ENCODE assay signal across 16 cellular contexts in the genomic region with DNA sequence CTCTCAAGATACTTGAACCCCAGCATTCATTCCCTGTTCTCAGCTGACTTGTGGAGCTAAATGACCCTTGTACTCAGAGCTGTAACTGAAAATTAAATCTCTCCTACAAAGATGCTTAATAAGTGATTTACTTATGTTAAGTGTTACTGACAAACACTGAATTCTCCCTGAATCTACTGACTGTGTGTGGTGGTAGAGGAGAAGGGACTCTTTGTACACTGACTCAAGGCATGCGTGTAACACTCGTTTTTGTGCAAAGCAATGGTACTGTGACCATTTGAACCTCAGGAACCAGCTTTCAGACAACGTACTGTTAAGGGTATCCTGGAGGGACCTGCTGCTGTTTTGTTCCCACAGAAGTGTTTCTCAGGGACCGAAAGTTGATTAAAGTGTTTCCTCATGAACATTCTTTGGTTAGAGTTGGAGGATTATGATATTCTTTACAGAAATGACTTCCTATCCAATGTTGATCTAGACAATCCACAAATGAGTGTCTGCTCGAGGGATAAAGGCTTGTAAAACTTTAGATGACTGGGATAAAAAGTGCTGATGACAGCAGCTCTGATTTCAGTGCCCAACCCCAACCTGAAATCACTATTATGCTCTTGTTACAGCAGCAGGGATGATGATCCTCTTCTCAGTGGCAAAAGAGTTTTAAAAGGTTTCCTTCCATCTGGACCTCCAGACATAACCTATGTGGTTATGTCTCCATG. TPM values are rescaled to one million over a fixed set of nuclear protein-coding genes. Genes with fewer than 3 reads are reported as not detected.
DNase-seq lines count a peak whose midpoint lies in the region; ATAC-seq lines count a peak whose summit lies in the region.
"Had no signal": no experiment of that assay in that cellular context is flagged by ENCODE, and none has a peak within 500 bp of the region (broad histone marks: within the 10 kb centered on the region; RNA-seq: fewer than 3 reads in every experiment).

No MANE protein-coding gene starts in this region.

- ATAC-seq in sciatic nerve, result peak; percentile 52
- no peak for ATAC-seq in aorta (ENCODE audit: low FRiP score)

- 40 to 48% methylated on average over 5 of the region's 5 CpGs for WGBS in aorta, 2 donors

- H3K4me1 ChIP-seq in BLaER1 treated with 17β-estradiol and CSF1 and Interleukin-3, amounts not matched to agents 10 nM and 100 nM, result peaks cover 84 to 100% (median 98%) of the 10 kb centered on the region in 10 experiments
- peaks cover 2 to 5% of the 10 kb centered on the region in 2 donors for H3K4me1 ChIP-seq in aorta (ENCODE audit: control insufficient read depth in 1 of 2, insufficient read depth in 2 of 2, low read length in 2 of 2)

- peak overlapping the region; percentile 82 to 94 (median 89) for H3K4me2 ChIP-seq in BLaER1 treated with 17β-estradiol and CSF1 and Interleukin-3, amounts not matched to agents 10 nM and 100 nM

- DNase-seq in SK-N-MC (ENCODE audit: low read depth, low spot score) (no peak), foreskin melanocyte (peak; percentile 60), sciatic nerve (ENCODE audit: low spot score) (no peak), aorta (no peak), CD1c-positive myeloid dendritic cell (ENCODE audit: extremely low spot score) (no peak), hepatic stellate cell (ENCODE audit: low spot score) (no peak), UCSD-AML1 (lab: John Stamatoyannopoulos, UW; ENCODE audit: unreplicated experiment) (no peak)
- DNase-seq: activated CD4-positive, alpha-beta T cell treated with anti-CD3 and anti-CD28 coated beads for 48 hours; brain microvascular endothelial cell; DND-41; erythroblast; immature natural killer cell; naive B cell; OCI-M1 had no signal

- H3K36me3 ChIP-seq in BLaER1 treated with 17β-estradiol and CSF1 and Interleukin-3, amounts not matched to agents 10 nM and 100 nM, result peaks cover 14 to 100% (median 27%) of the 10 kb centered on the region in 11 experiments; a peak in 20 of 22 replicates
- H3K36me3 ChIP-seq in SK-N-MC (ENCODE audit: insufficient read depth, low read length), result peaks cover 3% of the 10 kb centered on the region; the same call in 1 of the 2 replicates
- H3K36me3 ChIP-seq in aorta (ENCODE audit: control insufficient read depth in 1 of 2, insufficient read depth in 2 of 2, low read length in 1 of 2), result no peaks in the 10 kb centered on the region
- H3K36me3 ChIP-seq: brain microvascular endothelial cell had no signal

- peak overlapping the region; percentile 11 to 59 (median 38); a peak in 19 of 22 replicates for H3K27ac ChIP-seq in BLaER1 treated with 17β-estradiol and CSF1 and Interleukin-3, amounts not matched to agents 10 nM and 100 nM
- H3K27ac ChIP-seq in SK-N-MC, result peak overlapping the region; percentile 14; the same call in 1 of the 2 replicates
- no peak overlapping the region for H3K27ac ChIP-seq in aorta (ENCODE audit: low read depth in 1 of 2, low read length in 2 of 2)
- H3K27ac ChIP-seq: brain microvascular endothelial cell, HL-60 had no signal

- intact Hi-C loops in sciatic nerve (cut with DNase I) (no loop called here), aorta (cut with DNase I) (no loop called here)

- no peaks in the 10 kb centered on the region for H3K9me3 ChIP-seq in BLaER1 treated with 17β-estradiol and CSF1 and Interleukin-3, amounts not matched to agents 10 nM and 100 nM (replicated peaks in 1 of 11)
- H3K9me3 ChIP-seq in SK-N-MC (ENCODE audit: low read depth, low read length), result no peaks in the 10 kb centered on the region
- H3K9me3 ChIP-seq in aorta (ENCODE audit: control insufficient read depth, low read length), result no peaks in the 10 kb centered on the region

- peak overlapping the region; percentile 21 to 76 (median 38); a peak in 17 of 20 replicates for H3K4me3 ChIP-seq in BLaER1 treated with 17β-estradiol and CSF1 and Interleukin-3, amounts not matched to agents 10 nM and 100 nM
- H3K4me3 ChIP-seq in SK-N-MC, result peak overlapping the region; percentile 61
- no peak overlapping the region for H3K4me3 ChIP-seq in aorta (ENCODE audit: low read length in 2 of 2)

- H3K9ac ChIP-seq in BLaER1 treated with 17β-estradiol and CSF1 and Interleukin-3, amounts not matched to agents 10 nM and 100 nM, result peak overlapping the region; percentile 8 to 96 (median 51); a peak in 19 of 22 replicates
- H3K9ac ChIP-seq in SK-N-MC (ENCODE audit: insufficient read length), result no peak overlapping the region

- H4K20me1 ChIP-seq in BLaER1 treated with 17β-estradiol and CSF1 and Interleukin-3, amounts not matched to agents 10 nM and 100 nM, result peaks cover 5 to 100% (median 38%) of the 10 kb centered on the region in 11 experiments; a peak in 17 of 22 replicates

- H3K27me3 ChIP-seq in BLaER1 treated with 17β-estradiol and CSF1 and Interleukin-3, amounts not matched to agents 10 nM and 100 nM, result no peaks in the 10 kb centered on the region
- H3K27me3 ChIP-seq in aorta (ENCODE audit: control insufficient read depth in 1 of 2, insufficient read depth in 2 of 2, low read length in 1 of 2), result no peaks in the 10 kb centered on the region
- H3K27me3 ChIP-seq: brain microvascular endothelial cell had no signal

RNA-seq across cellular contexts. Expression of a gene that starts 12.8 kb away (rescaled TPM):
- total RNA-seq in sciatic nerve, result 76.9 TPM
- total RNA-seq in aorta, result 10 to 100 TPM; 24.0 to 51.6 TPM
- polyA plus RNA-seq in aorta, result 1 to 10 TPM; 7.0 to 8.8 TPM

Comparison
In these comparisons a context has a peak if more than half of its experiments do, and no peak if none do; other contexts are left out.
1. H3K27ac ChIP-seq: peak in BLaER1 treated with 17β-estradiol and CSF1 and Interleukin-3, amounts not matched to agents 10 nM and 100 nM (11 of 11) and SK-N-MC (single experiment); none in aorta (0 of 2).
2. H3K4me3 ChIP-seq: peak in BLaER1 treated with 17β-estradiol and CSF1 and Interleukin-3, amounts not matched to agents 10 nM and 100 nM (10 of 10) and SK-N-MC (single experiment); none in aorta (0 of 2).